Comparison of ENCODE assay signal across 22 cellular contexts in genomic region chr19:33894787-33895186, GRCh38.
"Had no signal": no experiment of that assay in that cellular context is flagged by ENCODE, and none has a peak within 500 bp of the region (broad histone marks: within the 10 kb centered on the region; RNA-seq: fewer than 3 reads in every experiment).

No MANE protein-coding gene starts in this region.

- H3K36me3 ChIP-seq: esophagus muscularis mucosa, gastroesophageal sphincter, heart left ventricle, left lung, lower lobe of right lung had no signal

- DNase-seq: dermis blood vessel endothelial cell; dorsolateral prefrontal cortex; effector CD4-positive, alpha-beta T cell; effector memory CD4-positive, alpha-beta T cell; foreskin keratinocyte; heart left ventricle; hypothalamus; immature natural killer cell; islet precursor cell; left cardiac atrium; left lung; left ventricle myocardium superior; lower lobe of right lung; mesendoderm; mucosa of descending colon had no signal

- H3K27ac ChIP-seq: coronary artery, dorsolateral prefrontal cortex, esophagus muscularis mucosa, foreskin keratinocyte, gastroesophageal sphincter, heart left ventricle, hepatocyte, left lung, lower lobe of right lung had no signal

- H3K27me3 ChIP-seq: foreskin keratinocyte, heart left ventricle, hepatocyte, left lung had no signal

- H2AFZ ChIP-seq: hepatocyte had no signal

- H3K4me1 ChIP-seq: esophagus muscularis mucosa, foreskin keratinocyte, gastroesophageal sphincter, heart left ventricle, left lung, lower lobe of right lung had no signal

- FAIRE-seq: colon, endothelial cell of umbilical vein, frontal cortex had no signal

- H3K4me3 ChIP-seq: coronary artery, dorsolateral prefrontal cortex, esophagus muscularis mucosa, gastroesophageal sphincter, heart left ventricle, hepatocyte, left lung, lower lobe of right lung, mucosa of descending colon had no signal

- ATAC-seq: foreskin keratinocyte, gastroesophageal sphincter, heart left ventricle, left cardiac atrium, left lung, left ventricle myocardium superior, lower lobe of right lung, mucosa of descending colon had no signal

- H3K4me2 ChIP-seq: hepatocyte had no signal
